Comparison of ENCODE assay signal across 11 cellular contexts in the genomic region with DNA sequence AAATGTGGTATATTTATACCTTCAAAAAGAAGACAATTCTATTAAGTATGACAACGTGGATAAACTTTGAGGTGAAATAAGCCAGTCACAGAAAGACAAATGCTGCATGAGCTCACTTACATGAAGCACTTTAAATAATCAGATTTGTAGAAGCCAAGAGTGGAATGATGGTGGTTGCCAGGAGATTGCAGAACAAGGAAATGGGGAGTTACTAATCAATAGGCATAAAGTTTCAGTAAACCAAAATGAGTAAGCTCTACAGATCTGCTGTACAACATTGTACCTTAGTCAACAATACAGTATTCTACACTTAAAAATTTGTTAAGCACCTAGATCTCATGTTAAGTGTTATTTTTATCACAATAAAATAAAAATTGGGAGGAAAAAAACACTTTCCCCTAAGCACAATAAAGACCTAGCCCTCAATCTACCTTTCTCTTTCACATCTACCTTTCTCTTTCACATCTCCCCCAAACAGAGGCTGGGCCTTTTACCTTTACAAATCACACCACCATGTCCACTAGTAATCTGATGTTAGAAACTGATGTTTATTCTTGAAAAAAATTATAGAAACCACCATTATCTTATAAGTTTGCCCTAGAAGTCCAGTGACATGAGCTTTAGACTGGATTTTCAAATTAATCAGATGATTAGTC.
"Had no signal": no experiment of that assay in that cellular context is flagged by ENCODE, and none has a peak within 500 bp of the region (broad histone marks: within the 10 kb centered on the region; RNA-seq: fewer than 3 reads in every experiment).

No MANE protein-coding gene starts in this region.

- H3K9me3 ChIP-seq: ovary, right atrium auricular region, stomach had no signal

- DNase-seq: activated CD4-positive, alpha-beta T cell treated with anti-CD3 and anti-CD28 coated beads, Interleukin-2, amount 50 U/mL, for 48 hours; activated CD4-positive, CD25-positive, alpha-beta regulatory T cell treated with anti-CD3 and anti-CD28 coated beads, Interleukin-2, amount 50 U/mL, for 72 hours; aorta; effector CD4-positive, alpha-beta T cell; ovary; small intestine; stomach had no signal

- H3K36me3 ChIP-seq: neural progenitor cell, ovary, right atrium auricular region, stomach had no signal

- H3K27ac ChIP-seq: coronary artery, hepatocyte, neural progenitor cell, ovary, right atrium auricular region had no signal

- H3K27me3 ChIP-seq: hepatocyte, neural progenitor cell, ovary, right atrium auricular region, stomach had no signal

- H3K4me3 ChIP-seq: coronary artery, hepatocyte, neural progenitor cell, ovary, right atrium auricular region, stomach had no signal

- H3K4me1 ChIP-seq: neural progenitor cell, right atrium auricular region, stomach had no signal
